1 cellular context compared by ENCODE assay signal in the genomic region with DNA sequence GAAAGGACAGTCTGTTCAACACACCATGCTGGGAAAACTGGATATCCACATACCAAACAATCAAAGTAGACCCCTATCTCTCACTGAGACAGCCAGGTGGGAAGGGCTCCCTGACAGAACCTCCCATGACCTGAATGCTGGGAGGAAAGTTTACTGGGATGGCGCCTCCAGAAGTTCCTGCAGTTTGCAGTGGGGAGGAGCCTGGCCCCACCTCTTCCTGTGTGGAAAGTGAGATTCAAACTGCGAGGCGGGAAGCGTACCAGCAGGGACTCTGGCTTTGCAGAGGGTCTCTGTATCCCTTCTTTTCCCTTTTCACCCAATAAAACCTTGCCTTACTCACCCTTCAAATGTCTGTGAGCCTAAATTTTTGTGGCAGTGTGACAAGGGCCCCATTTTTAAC.
TF ChIP-seq lines count a peak whose summit lies in the region.

No MANE protein-coding gene starts in this region.

TF ChIP-seq in WTC11, 78 proteins besides CTCF, POLR2A, EP300 and RAD21:
- TF ChIP-seq MLX (CRISPR knock-in tag; IDR thresholded peaks at IDR 0.05) (no peak), CREB1 (CRISPR knock-in tag; IDR thresholded peaks at IDR 0.05) (no peak), SOX15 (CRISPR knock-in tag; IDR thresholded peaks at IDR 0.05) (no peak), ZSCAN18 (CRISPR knock-in tag; IDR thresholded peaks at IDR 0.05) (no peak), ZNF281 (CRISPR knock-in tag; IDR thresholded peaks at IDR 0.05) (no peak), ATF1 (CRISPR knock-in tag; IDR thresholded peaks at IDR 0.05) (no peak), CDX4 (CRISPR knock-in tag; IDR thresholded peaks at IDR 0.05; ENCODE audit: borderline replicate concordance) (no peak), ESRRA (CRISPR knock-in tag; IDR thresholded peaks at IDR 0.05; ENCODE audit: borderline replicate concordance) (no peak), TP53 (CRISPR knock-in tag; IDR thresholded peaks at IDR 0.05) (no peak), ETV6 (CRISPR knock-in tag; IDR thresholded peaks at IDR 0.05) (no peak), E2F5 (CRISPR knock-in tag; IDR thresholded peaks at IDR 0.05) (no peak), PRDM15 (CRISPR knock-in tag; IDR thresholded peaks at IDR 0.05) (no peak), MYBL2 (CRISPR knock-in tag; IDR thresholded peaks at IDR 0.05) (no peak), CREM (CRISPR knock-in tag; IDR thresholded peaks at IDR 0.05) (no peak), HMGA2 (CRISPR knock-in tag; IDR thresholded peaks at IDR 0.05) (no peak)
- TF ChIP-seq, protein P1, sequence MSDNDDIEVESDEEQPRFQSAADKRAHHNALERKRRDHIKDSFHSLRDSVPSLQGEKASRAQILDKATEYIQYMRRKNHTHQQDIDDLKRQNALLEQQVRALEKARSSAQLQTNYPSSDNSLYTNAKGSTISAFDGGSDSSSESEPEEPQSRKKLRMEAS (CRISPR knock-in tag; IDR thresholded peaks at IDR 0.05) = no peak
